In the genomic region with DNA sequence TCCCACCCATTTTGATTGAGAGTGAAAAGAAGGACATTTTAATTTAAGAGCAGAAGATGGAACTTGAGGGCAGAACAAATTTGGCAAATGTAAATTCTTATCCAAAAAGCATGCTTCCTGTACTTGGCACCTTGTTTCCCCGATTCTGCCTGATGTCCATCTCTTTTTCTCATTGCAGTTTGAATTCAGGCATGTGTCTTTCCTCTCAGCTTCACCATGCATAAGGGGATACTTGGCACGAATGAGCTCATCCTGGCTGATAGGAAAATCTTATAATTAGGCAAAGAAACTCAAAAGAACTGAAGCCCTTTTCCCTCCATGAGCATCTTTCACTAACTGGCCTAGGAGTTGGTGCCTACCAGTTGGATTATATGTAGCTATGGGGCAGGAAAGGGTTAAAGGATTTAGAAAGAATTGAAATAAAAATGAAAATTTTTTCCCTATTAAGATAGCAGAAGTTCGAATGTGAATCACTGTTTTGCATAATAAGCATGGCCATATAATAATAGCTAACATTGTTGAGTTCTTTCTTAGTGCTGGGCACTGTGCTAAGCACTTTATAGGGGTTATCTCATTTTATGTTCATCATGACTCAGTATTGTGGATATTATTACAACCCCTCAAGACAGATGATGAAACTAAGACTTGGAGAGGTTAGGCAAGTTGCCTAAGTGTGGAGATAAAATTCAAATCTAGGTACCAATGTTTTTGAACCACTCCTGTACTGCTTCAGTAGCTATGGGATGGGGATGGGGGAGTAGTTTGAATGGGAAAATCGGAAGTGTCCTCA, we compare ENCODE assay signal across 16 cellular contexts.
A peak's percentile ranks its signal among the peaks of the same experiment; 100 is the strongest.
DNase-seq lines count a peak whose midpoint lies in the region; ATAC-seq, FAIRE-seq and TF ChIP-seq lines count a peak whose summit lies in the region.
"Had no signal": no experiment of that assay in that cellular context is flagged by ENCODE, and none has a peak within 500 bp of the region (broad histone marks: within the 10 kb centered on the region; RNA-seq: fewer than 3 reads in every experiment).

No MANE protein-coding gene starts in this region.

- no peaks in the 10 kb centered on the region for H4K20me1 ChIP-seq in astrocyte (ENCODE audit: insufficient read depth, low read length)

- peak overlapping the region; percentile 65 for H3K4me2 ChIP-seq in astrocyte (ENCODE audit: low read length)

- no peak overlapping the region for H2AFZ ChIP-seq in astrocyte (ENCODE audit: low read depth, low read length)

- H3K9me3 ChIP-seq in astrocyte (ENCODE audit: insufficient read depth, low read depth, low read length): no peaks in the 10 kb centered on the region

- H3K4me1 ChIP-seq in astrocyte (ENCODE audit: insufficient read depth, low read length) (peaks cover 18% of the 10 kb centered on the region), foreskin keratinocyte (peaks cover 11% of the 10 kb centered on the region)

- H3K27ac Mint-ChIP-seq in astrocyte (ENCODE audit: unreplicated experiment): no peak overlapping the region
- H3K27ac Mint-ChIP-seq: type B pancreatic cell had no signal

- H3K27me3 Mint-ChIP-seq in astrocyte (ENCODE audit: low read depth, unreplicated experiment): no peaks in the 10 kb centered on the region
- H3K27me3 Mint-ChIP-seq: effector memory CD8-positive, alpha-beta T cell; type B pancreatic cell had no signal

- H3K9ac ChIP-seq in astrocyte (ENCODE audit: low read length): peak overlapping the region; percentile 49

- H3K36me3 Mint-ChIP-seq in astrocyte (ENCODE audit: low read depth, unreplicated experiment): no peaks in the 10 kb centered on the region
- H3K36me3 Mint-ChIP-seq: type B pancreatic cell had no signal

- H3K4me3 Mint-ChIP-seq in astrocyte (ENCODE audit: unreplicated experiment): no peak overlapping the region
- H3K4me3 Mint-ChIP-seq: effector memory CD8-positive, alpha-beta T cell; type B pancreatic cell had no signal

- no peak overlapping the region for H3K4me3 ChIP-seq in astrocyte (ENCODE audit: insufficient read depth, low read depth, low read length)

- no peaks in the 10 kb centered on the region for H3K79me2 ChIP-seq in astrocyte (ENCODE audit: insufficient read depth, low read length)

- ATAC-seq in foreskin keratinocyte: peak; percentile 55
- no peak for ATAC-seq in HG03280 (IDR thresholded peaks at IDR 0.05; ENCODE audit: unreplicated experiment)
- ATAC-seq: effector memory CD8-positive, alpha-beta T cell had no signal

- no peak for FAIRE-seq in astrocyte (lab: Jason Lieb, UNC)
- no peak for FAIRE-seq in frontal cortex (lab: Jason Lieb, UNC)

- H3K27me3 ChIP-seq in astrocyte (ENCODE audit: insufficient read depth, low read length): no peaks in the 10 kb centered on the region
- no peaks in the 10 kb centered on the region for H3K27me3 ChIP-seq in foreskin keratinocyte

- TF ChIP-seq CTCF in astrocyte (IDR thresholded peaks at IDR 0.05; ENCODE audit: insufficient read depth, low read depth, low read length) (no peak), foreskin keratinocyte (conservative IDR thresholded peaks at IDR 0.05) (no peak)

- DNase-seq in DMS 273 (lab: John Stamatoyannopoulos, UW; ENCODE audit: unreplicated experiment) (peak; percentile 13), DMS 273 treated with DMSO at 0.1 percent for 48 hours (lab: John Stamatoyannopoulos, UW) (no peak), astrocyte (ENCODE audit: low read depth) (peak; percentile 84), foreskin keratinocyte (peak; percentile 59 to 72), superior temporal gyrus (ENCODE audit: extremely low spot score) (peak; percentile 68), frontal cortex (ENCODE audit: low spot score in 2 of 2) (no peak), NCI-H1694 (lab: John Stamatoyannopoulos, UW) (no peak)
- DNase-seq: Calu3; effector memory CD8-positive, alpha-beta T cell; KBM-7; left cardiac atrium; NCI-H1417 had no signal

- peaks cover 6% of the 10 kb centered on the region for H3K9me3 Mint-ChIP-seq in astrocyte (ENCODE audit: unreplicated experiment)
- H3K9me3 Mint-ChIP-seq: effector memory CD8-positive, alpha-beta T cell had no signal

- peak overlapping the region; percentile 53 for H3K27ac ChIP-seq in astrocyte (ENCODE audit: low read depth, low read length)
- no peak overlapping the region for H3K27ac ChIP-seq in foreskin keratinocyte
- H3K27ac ChIP-seq: 22Rv1, VCaP had no signal

- H3K36me3 ChIP-seq in astrocyte (ENCODE audit: insufficient read depth, low read length): no peaks in the 10 kb centered on the region

- peaks cover 20% of the 10 kb centered on the region for H3K4me1 Mint-ChIP-seq in astrocyte (ENCODE audit: low read depth, unreplicated experiment)

Comparison
In these comparisons a context has a peak if more than half of its experiments do, and no peak if none do; other contexts are left out.
1. DNase-seq: peak in DMS 273 (single experiment), astrocyte (single experiment), foreskin keratinocyte (2 of 2) and superior temporal gyrus (single experiment); none in DMS 273 treated with DMSO at 0.1 percent for 48 hours (single experiment), frontal cortex (0 of 2) and NCI-H1694 (single experiment).